Comparison of ENCODE assay signal across 8 cellular contexts in the genomic region with DNA sequence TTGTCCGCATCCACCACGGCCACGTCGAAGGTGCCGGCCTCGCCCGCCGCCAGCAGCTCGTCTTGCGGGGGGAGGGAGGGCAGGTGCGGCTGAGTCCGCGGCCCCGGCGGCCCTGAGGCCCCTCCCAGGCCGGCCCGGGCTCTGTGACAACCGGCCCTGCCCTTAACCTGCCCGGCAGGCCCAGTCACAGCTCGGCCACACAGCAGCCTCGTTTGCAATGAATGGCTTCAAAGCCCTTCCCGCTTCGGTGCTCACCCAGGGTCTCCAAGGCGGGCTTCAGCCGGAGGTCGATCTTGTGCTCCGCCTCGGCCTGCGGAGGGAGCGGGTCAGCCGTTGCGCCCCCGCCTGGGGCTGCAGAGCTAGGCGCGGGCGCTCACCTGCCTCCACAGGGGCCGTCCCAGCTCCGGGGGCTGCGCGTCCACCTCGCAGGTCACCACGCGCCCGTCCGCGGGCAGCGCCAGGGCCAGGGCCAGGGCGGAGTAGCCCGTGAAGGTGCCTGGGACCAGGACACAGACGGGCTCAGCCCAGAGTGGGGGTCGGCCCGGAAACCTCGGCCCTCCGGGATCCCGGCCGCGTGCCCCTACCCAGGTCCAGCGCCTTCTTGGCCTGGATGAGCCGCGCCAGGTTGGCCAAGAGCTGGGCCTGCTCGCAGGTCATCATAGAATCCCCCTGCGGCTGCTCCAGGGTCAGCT. TPM values are rescaled to one million over a fixed set of nuclear protein-coding genes. Genes with fewer than 3 reads are reported as not detected.
A peak's percentile ranks its signal among the peaks of the same experiment; 100 is the strongest.
DNase-seq lines count a peak whose midpoint lies in the region; ATAC-seq and TF ChIP-seq lines count a peak whose summit lies in the region.

No MANE protein-coding gene starts in this region.

- H3K4me1 Mint-ChIP-seq in activated CD4-positive, alpha-beta memory T cell treated with anti-CD3 and anti-CD28 coated beads for 36 hours (ENCODE audit: low read depth) = peaks cover 26% of the 10 kb centered on the region

- CTCF ChIA-PET in activated CD4-positive, alpha-beta memory T cell treated with anti-CD3 and anti-CD28 coated beads for 36 hours (lab: Charles Lee) = interaction anchor here (0.6 to 9.0 kb wide), 14 partner anchors 12 to 1356 kb away, joined by 3 to 109 read pairs (median 7); partner anchors contain the start of gene VDAC2

- TF ChIP-seq CTCF in 22Rv1 (IDR thresholded peaks at IDR 0.05) (no peak), fibroblast of mammary gland (conservative IDR thresholded peaks at IDR 0.05; ENCODE audit: control insufficient read depth, insufficient read depth, low read depth, low read length) (no peak), neutrophil (IDR thresholded peaks at IDR 0.05) (no peak)

- ATAC-seq in GM18909 (IDR thresholded peaks at IDR 0.05; ENCODE audit: poor library complexity, unreplicated experiment) = peak; percentile 2
- ATAC-seq in HG03354 (IDR thresholded peaks at IDR 0.05; ENCODE audit: poor library complexity, severe bottlenecking, unreplicated experiment) = peak; percentile 5

- peaks cover 19% of the 10 kb centered on the region for H3K36me3 ChIP-seq in neutrophil

- POLR2A ChIA-PET in activated CD4-positive, alpha-beta memory T cell treated with anti-CD3 and anti-CD28 coated beads for 36 hours (lab: Charles Lee) = interaction anchor here (1.1 to 6.4 kb wide), 6 partner anchors 22 to 1084 kb away, joined by 3 to 54 read pairs (median 4); partner anchors contain the start of genes ADK, AP3M1, SAMD8 and VDAC2

- H3K4me3 ChIP-seq in fibroblast of mammary gland (ENCODE audit: control insufficient read depth, low read depth, low read length) = peak overlapping the region; percentile 64
- peak overlapping the region; percentile 86 to 99 for H3K4me3 ChIP-seq in neutrophil (ENCODE audit: low read depth in 1 of 2, low read length in 1 of 2)

- intact Hi-C loops in activated CD4-positive, alpha-beta memory T cell treated with anti-CD3 and anti-CD28 coated beads for 36 hours (cut with micrococcal nuclease) = loop anchor here (1.0 to 10.0 kb wide), 8 partner anchors 25 to 1060 kb away; partner anchors contain the start of genes KAT6B, SAMD8 and VDAC2

- peak overlapping the region; percentile 80 for H3K4me3 Mint-ChIP-seq in activated CD4-positive, alpha-beta memory T cell treated with anti-CD3 and anti-CD28 coated beads for 36 hours

- no peaks in the 10 kb centered on the region for H3K9me3 Mint-ChIP-seq in activated CD4-positive, alpha-beta memory T cell treated with anti-CD3 and anti-CD28 coated beads for 36 hours

- H3K27me3 ChIP-seq in neutrophil = no peaks in the 10 kb centered on the region

- H3K27ac ChIP-seq in 22Rv1 = peak overlapping the region; percentile 99
- H3K27ac ChIP-seq in neutrophil = peak overlapping the region; percentile 89

- peaks cover 29% of the 10 kb centered on the region for H3K36me3 Mint-ChIP-seq in activated CD4-positive, alpha-beta memory T cell treated with anti-CD3 and anti-CD28 coated beads for 36 hours

- no peak for DNase-seq in activated CD4-positive, alpha-beta memory T cell treated with anti-CD3 and anti-CD28 coated beads for 36 hours
- DNase-seq in fibroblast of mammary gland (ENCODE audit: low read depth) (no peak), epidermal melanocyte (ENCODE audit: insufficient read length, low spot score) (no peak), medulla oblongata (ENCODE audit: extremely low spot score) (no peak)

- no peaks in the 10 kb centered on the region for H3K27me3 Mint-ChIP-seq in activated CD4-positive, alpha-beta memory T cell treated with anti-CD3 and anti-CD28 coated beads for 36 hours

- H3K27ac Mint-ChIP-seq in activated CD4-positive, alpha-beta memory T cell treated with anti-CD3 and anti-CD28 coated beads for 36 hours = peak overlapping the region; percentile 85

- H3K4me1 ChIP-seq in neutrophil (ENCODE audit: control insufficient read depth in 1 of 2, insufficient read depth in 1 of 2, low read depth in 1 of 2, low read length in 1 of 2) = peaks cover 22 to 27% of the 10 kb centered on the region in 2 experiments

- H3K9me3 ChIP-seq in neutrophil = no peaks in the 10 kb centered on the region

RNA-seq across cellular contexts. Expression of gene COMTD1, which starts 0.9 kb away (rescaled TPM):
- 10 to 100 TPM; 40.0 to 41.3 TPM for total RNA-seq in activated CD4-positive, alpha-beta memory T cell treated with anti-CD3 and anti-CD28 coated beads for 36 hours

RNA-seq across cellular contexts. Expression of gene VDAC2, which starts 24.2 kb away (rescaled TPM):
- total RNA-seq in activated CD4-positive, alpha-beta memory T cell treated with anti-CD3 and anti-CD28 coated beads for 36 hours = 100 to 1,000 TPM; 217 to 221 TPM
